Comparison of ENCODE assay signal across 10 cellular contexts in the genomic region with DNA sequence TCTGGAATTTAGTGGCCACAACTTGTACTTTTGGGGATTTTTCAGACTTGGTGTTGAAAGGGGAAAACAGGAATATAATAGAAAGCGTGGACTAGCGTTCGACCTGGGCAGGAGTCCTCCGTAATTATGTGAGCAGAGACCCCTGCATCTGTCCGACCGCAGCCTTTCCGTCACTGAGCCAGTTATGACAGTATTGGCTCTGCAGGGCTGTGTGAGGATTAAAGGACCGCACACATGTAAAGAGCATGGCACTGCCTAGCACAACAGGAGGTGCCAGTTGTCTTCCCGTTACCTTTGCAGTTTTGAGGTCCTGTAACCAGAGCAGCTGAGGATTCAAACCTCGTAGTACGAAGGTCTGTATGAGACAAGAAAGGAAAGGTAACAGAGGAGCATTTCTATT. TPM values are rescaled to one million over a fixed set of nuclear protein-coding genes. Genes with fewer than 3 reads are reported as not detected.
DNase-seq lines count a peak whose midpoint lies in the region; ATAC-seq and TF ChIP-seq lines count a peak whose summit lies in the region.
"Had no signal": no experiment of that assay in that cellular context is flagged by ENCODE, and none has a peak within 500 bp of the region (broad histone marks: within the 10 kb centered on the region; RNA-seq: fewer than 3 reads in every experiment).

No MANE protein-coding gene starts in this region.

- H3K4me2 ChIP-seq in BLaER1 treated with 17β-estradiol and CSF1 and Interleukin-3, amounts not matched to agents 10 nM and 100 nM, result peak overlapping the region; percentile 82 to 93 (median 91)
- H3K4me2 ChIP-seq in Loucy (ENCODE audit: low read depth, low read length, poor library complexity, severe bottlenecking), result peak overlapping the region; percentile 92

- H3K4me1 ChIP-seq in BLaER1 treated with 17β-estradiol and CSF1 and Interleukin-3, amounts not matched to agents 10 nM and 100 nM, result peaks cover 25 to 41% (median 36%) of the 10 kb centered on the region in 10 experiments
- peaks cover 5% of the 10 kb centered on the region for H3K4me1 ChIP-seq in Loucy (ENCODE audit: insufficient read depth, low read length, poor library complexity, severe bottlenecking)

- TF ChIP-seq CTCF in Loucy (conservative IDR thresholded peaks at IDR 0.05; ENCODE audit: low read length) (no peak), chondrocyte (IDR thresholded peaks at IDR 0.05) (no peak)

- no peaks in the 10 kb centered on the region for H3K9me2 ChIP-seq in Loucy (replicated peaks; ENCODE audit: low read depth, low read length)

- peak overlapping the region; percentile 74 to 89 (median 80); a peak in 19 of 20 replicates for H3K4me3 ChIP-seq in BLaER1 treated with 17β-estradiol and CSF1 and Interleukin-3, amounts not matched to agents 10 nM and 100 nM
- peak overlapping the region; percentile 92 for H3K4me3 ChIP-seq in Loucy (ENCODE audit: low read length, poor library complexity, severe bottlenecking)

- H3K27ac ChIP-seq in BLaER1 treated with 17β-estradiol and CSF1 and Interleukin-3, amounts not matched to agents 10 nM and 100 nM, result peak overlapping the region in 10 of 11 experiments; percentile 89 to 98 (median 94); a peak in 20 of 22 replicates

- peak overlapping the region; percentile 96 for H3K4me3 Mint-ChIP-seq in chondrocyte (ENCODE audit: unreplicated experiment)
- peak overlapping the region; percentile 100 for H3K4me3 Mint-ChIP-seq in natural killer cell treated with Interleukin-12 subunit alpha and Interleukin-12 subunit beta and Interleukin-15 and Interleukin-18, amount 100 ng/mL, for 72 hours

- no peak for ATAC-seq in natural killer cell treated with Interleukin-12 subunit alpha and Interleukin-12 subunit beta and Interleukin-15 and Interleukin-18, amount 100 ng/mL, for 72 hours
- no peak for ATAC-seq in HG03175 (IDR thresholded peaks at IDR 0.05; ENCODE audit: unreplicated experiment)

- no peak overlapping the region for H2AFZ ChIP-seq in Loucy (ENCODE audit: low read length)

- H3K27me3 ChIP-seq in BLaER1 treated with 17β-estradiol and CSF1 and Interleukin-3, amounts not matched to agents 10 nM and 100 nM, result no peaks in the 10 kb centered on the region
- H3K27me3 ChIP-seq in Loucy (ENCODE audit: insufficient read depth, low read length, poor library complexity, severe bottlenecking), result no peaks in the 10 kb centered on the region
- H3K27me3 ChIP-seq: adrenal gland, tibial nerve had no signal

- H3K4me1 Mint-ChIP-seq in chondrocyte (ENCODE audit: low read depth), result peaks cover 27% of the 10 kb centered on the region
- peaks cover 25 to 39% of the 10 kb centered on the region in 2 donors for H3K4me1 Mint-ChIP-seq in natural killer cell treated with Interleukin-12 subunit alpha and Interleukin-12 subunit beta and Interleukin-15 and Interleukin-18, amount 100 ng/mL, for 72 hours (ENCODE audit: low read depth in 2 of 2)

- peaks cover 8% of the 10 kb centered on the region; the same call in 1 of the 2 replicates for H3K79me2 ChIP-seq in Loucy (ENCODE audit: insufficient read depth, low read length)

- H3K36me3 ChIP-seq in BLaER1 treated with 17β-estradiol and CSF1 and Interleukin-3, amounts not matched to agents 10 nM and 100 nM, result peaks cover 8 to 41% (median 25%) of the 10 kb centered on the region in 11 experiments
- no peaks in the 10 kb centered on the region for H3K36me3 ChIP-seq in Loucy (ENCODE audit: insufficient read depth, low read length)

- H3K36me3 Mint-ChIP-seq in chondrocyte (ENCODE audit: low read depth), result peaks cover 7% of the 10 kb centered on the region
- H3K36me3 Mint-ChIP-seq in natural killer cell treated with Interleukin-12 subunit alpha and Interleukin-12 subunit beta and Interleukin-15 and Interleukin-18, amount 100 ng/mL, for 72 hours, result peaks cover 12% of the 10 kb centered on the region

- H3K9me3 Mint-ChIP-seq in chondrocyte (ENCODE audit: low read depth), result no peaks in the 10 kb centered on the region
- no peaks in the 10 kb centered on the region for H3K9me3 Mint-ChIP-seq in natural killer cell treated with Interleukin-12 subunit alpha and Interleukin-12 subunit beta and Interleukin-15 and Interleukin-18, amount 100 ng/mL, for 72 hours

- DNase-seq in chondrocyte (ENCODE audit: low spot score) (no peak), NCI-H446 treated with DMSO at 0.1 percent for 48 hours (lab: John Stamatoyannopoulos, UW) (no peak), NCI-H510A treated with DMSO at 0.1 percent for 48 hours (lab: John Stamatoyannopoulos, UW) (no peak)
- DNase-seq in natural killer cell treated with Interleukin-12 subunit alpha and Interleukin-12 subunit beta and Interleukin-15 and Interleukin-18, amount 100 ng/mL, for 72 hours (ENCODE audit: low spot score), result no peak
- no peak for DNase-seq in activated CD4-positive, CD25-positive, alpha-beta regulatory T cell treated with anti-CD3 and anti-CD28 coated beads, Interleukin-2, amount 50 U/mL, for 72 hours

- peak overlapping the region; percentile 94 for H3K27ac Mint-ChIP-seq in chondrocyte (ENCODE audit: unreplicated experiment)
- H3K27ac Mint-ChIP-seq in natural killer cell treated with Interleukin-12 subunit alpha and Interleukin-12 subunit beta and Interleukin-15 and Interleukin-18, amount 100 ng/mL, for 72 hours, result peak overlapping the region; percentile 95 to 99

- H3K9ac ChIP-seq in BLaER1 treated with 17β-estradiol and CSF1 and Interleukin-3, amounts not matched to agents 10 nM and 100 nM, result peak overlapping the region; percentile 88 to 97 (median 94); a peak in 21 of 22 replicates
- peak overlapping the region; percentile 79 for H3K9ac ChIP-seq in Loucy (ENCODE audit: low read depth, low read length, poor library complexity, severe bottlenecking)

- no peaks in the 10 kb centered on the region for H3K9me3 ChIP-seq in BLaER1 treated with 17β-estradiol and CSF1 and Interleukin-3, amounts not matched to agents 10 nM and 100 nM (replicated peaks in 1 of 11)
- no peaks in the 10 kb centered on the region for H3K9me3 ChIP-seq in Loucy (ENCODE audit: insufficient read depth, low read depth, low read length)
- H3K9me3 ChIP-seq: adrenal gland, tibial nerve had no signal

- H3F3A ChIP-seq in Loucy (ENCODE audit: low read depth), result no peaks in the 10 kb centered on the region

- H3K27me3 Mint-ChIP-seq in chondrocyte (ENCODE audit: low read depth), result no peaks in the 10 kb centered on the region
- H3K27me3 Mint-ChIP-seq in natural killer cell treated with Interleukin-12 subunit alpha and Interleukin-12 subunit beta and Interleukin-15 and Interleukin-18, amount 100 ng/mL, for 72 hours, result no peaks in the 10 kb centered on the region

- H4K20me1 ChIP-seq in BLaER1 treated with 17β-estradiol and CSF1 and Interleukin-3, amounts not matched to agents 10 nM and 100 nM, result peaks cover 0 to 51% (median 18%) of the 10 kb centered on the region in 11 experiments; a peak in 16 of 22 replicates
- H4K20me1 ChIP-seq in Loucy (ENCODE audit: insufficient read depth, low read length, poor library complexity, severe bottlenecking), result peaks cover 4% of the 10 kb centered on the region

RNA-seq across cellular contexts. Expression of gene B4GALT7, which starts 1.2 kb away (rescaled TPM):
- total RNA-seq in chondrocyte, result 41.4 to 54.4 TPM (median 43.9 TPM) in 3 replicates
- total RNA-seq in natural killer cell treated with Interleukin-12 subunit alpha and Interleukin-12 subunit beta and Interleukin-15 and Interleukin-18, amount 100 ng/mL, for 72 hours, result 10 to 100 TPM; 26.6 to 42.8 TPM

RNA-seq across cellular contexts. Expression of gene TMED9, which starts 9.1 kb away (rescaled TPM):
- 290 to 299 TPM (median 293 TPM) in 3 replicates for total RNA-seq in chondrocyte
- 100 to 1,000 TPM; 177 to 236 TPM for total RNA-seq in natural killer cell treated with Interleukin-12 subunit alpha and Interleukin-12 subunit beta and Interleukin-15 and Interleukin-18, amount 100 ng/mL, for 72 hours

RNA-seq across cellular contexts. Expression of gene FAM193B, which starts 46.8 kb away (rescaled TPM):
- 75.2 to 85.9 TPM (median 79.1 TPM) in 3 replicates for total RNA-seq in chondrocyte
- 100 to 1,000 TPM in 1 of 2 donors, 10 to 100 TPM in 1; 57.9 to 135 TPM for total RNA-seq in natural killer cell treated with Interleukin-12 subunit alpha and Interleukin-12 subunit beta and Interleukin-15 and Interleukin-18, amount 100 ng/mL, for 72 hours
